ENCODE assay signal across 8 cellular contexts in genomic region chr14:60656755-60657608, GRCh38. TPM values are rescaled to one million over a fixed set of nuclear protein-coding genes. Genes with fewer than 3 reads are reported as not detected.
DNase-seq lines count a peak whose midpoint lies in the region; ATAC-seq and TF ChIP-seq lines count a peak whose summit lies in the region.

No MANE protein-coding gene starts in this region.

- H3K27ac Mint-ChIP-seq in immature natural killer cell, result no peak overlapping the region

- peak overlapping the region; percentile 68 to 87 (median 83) for H3K4me3 Mint-ChIP-seq in immature natural killer cell

- peaks cover 27 to 67% (median 33%) of the 10 kb centered on the region in 3 donors for H3K27me3 Mint-ChIP-seq in immature natural killer cell (ENCODE audit: low read depth in 3 of 3)

- TF ChIP-seq CTCF in astrocyte of the spinal cord (IDR thresholded peaks at IDR 0.05; ENCODE audit: low read depth, low read length), result peak; percentile 57

- H3K4me3 ChIP-seq in astrocyte of the spinal cord (ENCODE audit: low read depth, low read length), result peak overlapping the region; percentile 63

- DNase-seq in DMS53 (lab: John Stamatoyannopoulos, UW) (peak; percentile 87), GM19238 (ENCODE audit: insufficient read length, low spot score) (peak; percentile 66), NCI-H69 (lab: John Stamatoyannopoulos, UW) (peak; percentile 94), astrocyte of the spinal cord (ENCODE audit: low read depth, low spot score) (peak; percentile 78), immature natural killer cell (peak in 2 of 3 donors; percentile 13 to 16), NCI-H2171 (lab: John Stamatoyannopoulos, UW) (no peak)
- DNase-seq in stimulated activated CD8-positive, alpha-beta memory T cell treated with anti-CD3 and anti-CD28 coated beads, Interleukin-4, amount 100 ng/mL, for 48 hours, result peak; percentile 48

- ATAC-seq in HG03135 (IDR thresholded peaks at IDR 0.05; ENCODE audit: unreplicated experiment), result peak; percentile 77

- peaks cover 23 to 32% of the 10 kb centered on the region in 2 donors for H3K4me1 Mint-ChIP-seq in immature natural killer cell

- H3K36me3 Mint-ChIP-seq in immature natural killer cell, result peaks cover 0 to 3% (median 0%) of the 10 kb centered on the region in 3 donors

- peaks cover 0 to 2% (median 0%) of the 10 kb centered on the region in 6 donors for H3K9me3 Mint-ChIP-seq in immature natural killer cell

- in situ Hi-C loops in astrocyte of the spinal cord (cut with HindIII; ENCODE audit: low sequenced_read_pairs), result no loop called here

RNA-seq across cellular contexts. Expression of gene SIX1, which starts 7.7 kb away (rescaled TPM):
- polyA plus RNA-seq in immature natural killer cell, result not detected
